ENCODE assay signal across 19 cellular contexts in genomic region chr1:237640011-237640671, GRCh38.
"Had no signal": no experiment of that assay in that cellular context is flagged by ENCODE, and none has a peak within 500 bp of the region (broad histone marks: within the 10 kb centered on the region; RNA-seq: fewer than 3 reads in every experiment).

No MANE protein-coding gene starts in this region.

- H3K9me3 Mint-ChIP-seq: nephron progenitor cell had no signal

- H3K4me3 ChIP-seq: coronary artery, esophagus muscularis mucosa, gastroesophageal sphincter, left lung, lower lobe of right lung, prostate gland, skin epidermis, spleen, stomach, thyroid gland had no signal

- ATAC-seq: foreskin keratinocyte; gastroesophageal sphincter; left lung; lower lobe of right lung; naive thymus-derived CD8-positive, alpha-beta T cell had no signal

- H3K36me3 ChIP-seq: left lung, prostate gland, spleen, thyroid gland had no signal

- H3K4me1 Mint-ChIP-seq: naive thymus-derived CD8-positive, alpha-beta T cell; nephron progenitor cell had no signal

- H3K27ac Mint-ChIP-seq: naive thymus-derived CD8-positive, alpha-beta T cell; nephron progenitor cell had no signal

- H3K4me3 Mint-ChIP-seq: naive thymus-derived CD8-positive, alpha-beta T cell; nephron progenitor cell had no signal

- H3K9me3 ChIP-seq: esophagus muscularis mucosa, gastroesophageal sphincter, left lung, lower lobe of right lung, prostate gland, spleen, stomach, thyroid gland had no signal

- H3K27ac ChIP-seq: coronary artery, esophagus muscularis mucosa, foreskin keratinocyte, gastroesophageal sphincter, left lung, lower lobe of right lung, prostate gland, skin epidermis, spleen, stomach, thyroid gland had no signal

- DNase-seq: dermis blood vessel endothelial cell; effector memory CD4-positive, alpha-beta T cell; foreskin keratinocyte; kidney; left lung; lower lobe of right lung; naive thymus-derived CD8-positive, alpha-beta T cell; nephron progenitor cell; nucleus accumbens; spleen; stimulated activated naive CD4-positive, alpha-beta T cell treated with Interleukin-2 at 50 U/mL for 16 hours; stomach; thyroid gland; trophoblast cell had no signal

- H3K4me1 ChIP-seq: foreskin keratinocyte, gastroesophageal sphincter, left lung, lower lobe of right lung, prostate gland, spleen, stomach, thyroid gland had no signal

- H3K27me3 ChIP-seq: esophagus muscularis mucosa, foreskin keratinocyte, gastroesophageal sphincter, left lung, spleen, stomach, thyroid gland had no signal

- H3K36me3 Mint-ChIP-seq: naive thymus-derived CD8-positive, alpha-beta T cell had no signal
